ENCODE assay signal across 15 cellular contexts in genomic region chr15:35260961-35261360, GRCh38.
DNase-seq lines count a peak whose midpoint lies in the region; ATAC-seq and TF ChIP-seq lines count a peak whose summit lies in the region.
"Had no signal": no experiment of that assay in that cellular context is flagged by ENCODE, and none has a peak within 500 bp of the region (broad histone marks: within the 10 kb centered on the region; RNA-seq: fewer than 3 reads in every experiment).

No MANE protein-coding gene starts in this region.

- peaks cover 14% of the 10 kb centered on the region for H3K4me1 Mint-ChIP-seq in nephron progenitor cell
- no peaks in the 10 kb centered on the region for H3K4me1 Mint-ChIP-seq in activated T-cell treated with anti-CD3 and anti-CD28 coated beads, Interleukin-2, amount 50 U/mL, for 24 hours (ENCODE audit: low read depth)
- H3K4me1 Mint-ChIP-seq: CD14-positive monocyte had no signal

- H3K36me3 Mint-ChIP-seq in nephron progenitor cell (ENCODE audit: low read depth): no peaks in the 10 kb centered on the region
- no peaks in the 10 kb centered on the region for H3K36me3 Mint-ChIP-seq in activated T-cell treated with anti-CD3 and anti-CD28 coated beads, Interleukin-2, amount 50 U/mL, for 24 hours (ENCODE audit: low read depth)
- H3K36me3 Mint-ChIP-seq: CD14-positive monocyte; CD8-positive, alpha-beta T cell had no signal

- no peaks in the 10 kb centered on the region for H3K9me3 Mint-ChIP-seq in nephron progenitor cell
- no peaks in the 10 kb centered on the region for H3K9me3 Mint-ChIP-seq in activated T-cell treated with anti-CD3 and anti-CD28 coated beads, Interleukin-2, amount 50 U/mL, for 24 hours
- H3K9me3 Mint-ChIP-seq: CD8-positive, alpha-beta T cell had no signal

- peak overlapping the region; percentile 57 for H3K27ac Mint-ChIP-seq in nephron progenitor cell
- H3K27ac Mint-ChIP-seq in activated T-cell treated with anti-CD3 and anti-CD28 coated beads, Interleukin-2, amount 50 U/mL, for 24 hours: no peak overlapping the region
- H3K27ac Mint-ChIP-seq: CD14-positive monocyte; CD8-positive, alpha-beta T cell had no signal

- TF ChIP-seq CTCF in epithelial cell of proximal tubule (conservative IDR thresholded peaks at IDR 0.05; ENCODE audit: low read depth, low read length) (no peak), nephron progenitor cell (IDR thresholded peaks at IDR 0.05) (no peak)

- H3K36me3 ChIP-seq in SK-N-MC (ENCODE audit: insufficient read depth, low read length): no peaks in the 10 kb centered on the region

- H3K4me3 ChIP-seq in SK-N-MC (peak overlapping the region; percentile 21; the same call in 1 of the 2 replicates), epithelial cell of proximal tubule (ENCODE audit: low read depth, low read length) (no peak overlapping the region)

- H3K9ac ChIP-seq in SK-N-MC (ENCODE audit: insufficient read length): no peak overlapping the region

- no peaks in the 10 kb centered on the region for H3K9me3 ChIP-seq in SK-N-MC (ENCODE audit: low read depth, low read length)

- H3K27me3 Mint-ChIP-seq in nephron progenitor cell (ENCODE audit: low read depth, poor library complexity): no peaks in the 10 kb centered on the region
- H3K27me3 Mint-ChIP-seq in activated T-cell treated with anti-CD3 and anti-CD28 coated beads, Interleukin-2, amount 50 U/mL, for 24 hours: no peaks in the 10 kb centered on the region

- DNase-seq in EH (ENCODE audit: low read depth) (peak; percentile 44), SK-N-MC (ENCODE audit: low read depth, low spot score) (peak; percentile 37), epithelial cell of proximal tubule (ENCODE audit: low read depth) (peak; percentile 29), nephron progenitor cell (no peak), NCI-H1436 (lab: John Stamatoyannopoulos, UW) (no peak), ureter (ENCODE audit: low spot score) (no peak)
- no peak for DNase-seq in activated T-cell treated with anti-CD3 and anti-CD28 coated beads, Interleukin-2, amount 50 U/mL, for 24 hours
- DNase-seq: CD8-positive, alpha-beta T cell; COR-L47; DMS153; DMS79 treated with DMSO at 0.1 percent for 48 hours; GF-D8 had no signal

- peak overlapping the region; percentile 78 for H3K27ac ChIP-seq in SK-N-MC

- no peak for ATAC-seq in HG03045 (IDR thresholded peaks at IDR 0.05; ENCODE audit: unreplicated experiment)
- ATAC-seq: CD8-positive, alpha-beta T cell; HCT116 had no signal

- H3K4me3 Mint-ChIP-seq in nephron progenitor cell: no peak overlapping the region
- no peak overlapping the region for H3K4me3 Mint-ChIP-seq in activated T-cell treated with anti-CD3 and anti-CD28 coated beads, Interleukin-2, amount 50 U/mL, for 24 hours
- H3K4me3 Mint-ChIP-seq: CD14-positive monocyte; CD8-positive, alpha-beta T cell had no signal

Comparison
In these comparisons a context has a peak if more than half of its experiments do, and no peak if none do; other contexts are left out.
1. DNase-seq: peak in EH (single experiment), SK-N-MC (single experiment) and epithelial cell of proximal tubule (single experiment); none in nephron progenitor cell (single experiment), activated T-cell treated with anti-CD3 and anti-CD28 coated beads, Interleukin-2, amount 50 U/mL, for 24 hours (single experiment), NCI-H1436 (single experiment) and ureter (single experiment).